ENCODE assay signal across 8 cellular contexts in the genomic region with DNA sequence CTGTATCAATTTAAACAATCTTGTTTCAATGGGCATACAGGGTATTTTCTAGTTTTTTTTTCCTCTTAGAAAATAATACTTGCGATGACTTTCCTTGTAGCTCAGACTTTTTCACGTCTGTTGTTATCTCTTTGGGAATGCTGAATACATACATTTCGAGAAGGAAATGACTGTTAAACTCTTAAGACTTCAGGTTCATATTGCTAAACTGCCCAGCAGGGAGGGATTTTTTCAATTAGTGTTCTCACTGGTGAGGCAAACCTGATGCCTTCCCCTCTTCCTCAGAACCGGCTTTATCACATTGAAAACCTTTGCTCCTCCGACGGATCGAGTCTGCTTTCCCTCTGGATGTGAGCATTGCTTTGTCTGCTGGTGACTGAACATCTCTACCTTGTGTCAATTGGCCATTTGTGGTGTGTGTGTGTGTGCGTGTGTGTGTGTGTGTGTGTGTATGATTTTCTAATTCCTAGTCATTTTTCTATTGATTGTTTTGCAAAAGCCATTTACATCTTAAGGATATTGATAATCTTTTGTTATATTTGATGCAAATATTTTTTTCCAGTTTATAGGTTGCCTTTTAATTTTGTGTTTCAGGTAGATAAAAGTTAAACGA. TPM values are rescaled to one million over a fixed set of nuclear protein-coding genes. Genes with fewer than 3 reads are reported as not detected.
A peak's percentile ranks its signal among the peaks of the same experiment; 100 is the strongest.
DNase-seq lines count a peak whose midpoint lies in the region; ATAC-seq and TF ChIP-seq lines count a peak whose summit lies in the region.

No MANE protein-coding gene starts in this region.

- peaks cover 26% of the 10 kb centered on the region for H4K20me1 ChIP-seq in HCT116 (ENCODE audit: insufficient read depth)

- DNase-seq in AG04449 (ENCODE audit: low read depth, low spot score), result no peak
- DNase-seq in HCT116 (ENCODE audit: low read depth, low spot score), result no peak
- no peak for DNase-seq in activated B cell treated with CpG ODN at 0.5 μM for 24 hours
- peak; percentile 87 for DNase-seq in fibroblast of the aortic adventitia (ENCODE audit: low read depth)
- no peak for DNase-seq in retinal pigment epithelial cell (ENCODE audit: low read depth)
- no peak for DNase-seq in stimulated activated CD8-positive, alpha-beta memory T cell treated with anti-CD3 and anti-CD28 coated beads, Interleukin-4, amount 100 ng/mL, for 48 hours

- H2AFZ ChIP-seq in HCT116 (ENCODE audit: low read depth, low read length, poor library complexity, severe bottlenecking), result no peak overlapping the region

- BruUV-seq in HCT116 (replicated peaks; lab: Mats Ljungman, UMichigan), result no TSS peak

- no peaks in the 10 kb centered on the region for H3K27me3 Mint-ChIP-seq in activated B cell treated with CpG ODN at 0.5 μM for 24 hours

- no peak overlapping the region for H3K9ac ChIP-seq in HCT116 (ENCODE audit: low read length)

- ATAC-seq in HCT116, result no peak
- ATAC-seq in activated B cell treated with CpG ODN at 0.5 μM for 24 hours (ENCODE audit: low read depth), result no peak
- no peak for ATAC-seq in HG03025 (IDR thresholded peaks at IDR 0.05; ENCODE audit: low FRiP score, unreplicated experiment)
- ATAC-seq in HG02763 (IDR thresholded peaks at IDR 0.05; ENCODE audit: unreplicated experiment), result no peak

- CTCF ChIA-PET in AG04449 (lab: Yijun Ruan, JAX), result interaction anchor here (1.3 kb wide), 1 partner anchor 13 kb away, joined by 3 read pairs; no protein-coding TSS in a partner anchor
- CTCF ChIA-PET in HCT116 (lab: Charles Lee), result no interaction called here
- CTCF ChIA-PET in activated B cell treated with CpG ODN at 0.5 μM for 24 hours (lab: Charles Lee), result interaction anchor here (1.5 kb wide), 1 partner anchor 12 kb away, joined by 3 read pairs; no protein-coding TSS in a partner anchor

- no peak for TF ChIP-seq CTCF in AG04449 (IDR thresholded peaks at IDR 0.05; ENCODE audit: insufficient read depth, low read length, missing control alignments)
- no peak for TF ChIP-seq CTCF in HCT116 (IDR thresholded peaks at IDR 0.05 in 2 of 3, conservative IDR thresholded peaks at IDR 0.05 in 1 of 3; ENCODE audit: borderline replicate concordance in 1 of 3, insufficient read depth in 1 of 3, low read depth in 2 of 3, low read length in 2 of 3)
- TF ChIP-seq CTCF in activated B cell treated with CpG ODN at 0.5 μM for 24 hours (IDR thresholded peaks at IDR 0.05), result no peak
- no peak for TF ChIP-seq CTCF in fibroblast of the aortic adventitia (IDR thresholded peaks at IDR 0.05; ENCODE audit: insufficient read depth, low read length)
- no peak for TF ChIP-seq CTCF in retinal pigment epithelial cell (conservative IDR thresholded peaks at IDR 0.05; ENCODE audit: low read depth, low read length)

- peaks cover 0 to 2% of the 10 kb centered on the region in 2 experiments; a peak in 1 of 4 replicates for H3K36me3 ChIP-seq in HCT116 (ENCODE audit: control insufficient read depth in 1 of 2, insufficient read depth in 2 of 2, low read length in 2 of 2)

- H3K4me3 ChIP-seq in AG04449 (ENCODE audit: low read depth, low read length), result peak overlapping the region; percentile 98
- no peak overlapping the region for H3K4me3 ChIP-seq in HCT116 (replicated peaks in 1 of 2; ENCODE audit: low read depth in 1 of 2, low read length in 2 of 2)
- H3K4me3 ChIP-seq in fibroblast of the aortic adventitia (ENCODE audit: low read depth, low read length), result peak overlapping the region; percentile 81
- peak overlapping the region; percentile 88 for H3K4me3 ChIP-seq in retinal pigment epithelial cell (ENCODE audit: low read length)

- intact Hi-C loops in HCT116 (cut with micrococcal nuclease), result no loop called here
- intact Hi-C loops in activated B cell treated with CpG ODN at 0.5 μM for 24 hours (cut with micrococcal nuclease), result no loop called here

- no peaks in the 10 kb centered on the region for H3K9me3 ChIP-seq in HCT116 (ENCODE audit: control insufficient read depth in 1 of 2, insufficient read depth in 1 of 2, low read depth in 1 of 2, low read length in 2 of 2)

- no peaks in the 10 kb centered on the region for H3K27me3 ChIP-seq in HCT116 (ENCODE audit: insufficient read depth, low read length)

- H3K79me2 ChIP-seq in HCT116 (ENCODE audit: insufficient read depth, low read length), result peaks cover 59% of the 10 kb centered on the region

- RAD21 ChIA-PET in HCT116 (lab: Charles Lee; ENCODE audit: low non-redundant PET in 1 of 2, low total read pairs in 2 of 2, uncharacterized antibody in 2 of 2, unreplicated experiment in 2 of 2), result no interaction called here

- H3K27ac Mint-ChIP-seq in activated B cell treated with CpG ODN at 0.5 μM for 24 hours, result peak overlapping the region; percentile 100

- H3K9me2 ChIP-seq in HCT116 (ENCODE audit: insufficient read depth), result no peaks in the 10 kb centered on the region

- TF ChIP-seq POLR2A in HCT116 (IDR thresholded peaks at IDR 0.05; ENCODE audit: borderline replicate concordance, extremely low read depth, insufficient read depth, insufficient read length), result peak; percentile 59

- POLR2A ChIA-PET in AG04449 (lab: Yijun Ruan, JAX) (interaction anchor here (0.7 to 19.6 kb wide), 3 partner anchors 9 to 74 kb away, joined by 3 to 664 read pairs (median 10); a partner anchor contains a TSS), HCT116 (lab: Charles Lee) (interaction anchor here (0.5 to 15.5 kb wide), 3 partner anchors 10 to 69 kb away, joined by 3 to 910 read pairs (median 10); a partner anchor contains a TSS), activated B cell treated with CpG ODN at 0.5 μM for 24 hours (lab: Charles Lee) (interaction anchor here (1.1 to 19.3 kb wide), 8 partner anchors 11 to 73 kb away, joined by 4 to 3752 read pairs (median 12); a partner anchor contains a TSS)

- H3K36me3 Mint-ChIP-seq in activated B cell treated with CpG ODN at 0.5 μM for 24 hours (ENCODE audit: low read depth), result peaks cover 43% of the 10 kb centered on the region

- H3K4me1 Mint-ChIP-seq in activated B cell treated with CpG ODN at 0.5 μM for 24 hours, result peaks cover 89% of the 10 kb centered on the region

- H3K4me1 ChIP-seq in HCT116 (ENCODE audit: control insufficient read depth in 1 of 2, insufficient read depth in 2 of 2, low read length in 2 of 2), result peaks cover 24 to 51% of the 10 kb centered on the region in 2 experiments

- no peak overlapping the region for H3K4me2 ChIP-seq in HCT116 (ENCODE audit: low read length)

- no peak for TF ChIP-seq RAD21 in HCT116 (IDR thresholded peaks at IDR 0.05; ENCODE audit: low read depth)

- H3K4me3 Mint-ChIP-seq in activated B cell treated with CpG ODN at 0.5 μM for 24 hours, result peak overlapping the region; percentile 78

- no peaks in the 10 kb centered on the region for H3K9me3 Mint-ChIP-seq in activated B cell treated with CpG ODN at 0.5 μM for 24 hours

- H3K27ac ChIP-seq in HCT116 (ENCODE audit: low read depth, low read length), result peak overlapping the region; percentile 100; the same call in 1 of the 2 replicates

TF ChIP-seq in HCT116, 20 proteins besides CTCF, POLR2A, EP300 and RAD21:
- TF ChIP-seq YY1 (IDR thresholded peaks at IDR 0.05; ENCODE audit: extremely low read depth, insufficient replicate concordance, low read depth, low read length) (no peak), SRF (IDR thresholded peaks at IDR 0.05; ENCODE audit: low read depth) (no peak)

RNA-seq across cellular contexts. Expression of a gene that starts 6.6 kb away (rescaled TPM):
- total RNA-seq in HCT116 (2021; ENCODE audit: unreplicated experiment) (564 TPM), activated B cell treated with CpG ODN at 0.5 μM for 24 hours (578 and 699 TPM in 2 replicates), fibroblast of the aortic adventitia (ENCODE audit: low replicate concordance) (527 and 883 TPM in 2 replicates)
- 181 and 274 TPM in 2 replicates for polyA plus RNA-seq in HCT116 (2012)

RNA-seq across cellular contexts. Expression of a gene that starts 42.7 kb away (rescaled TPM):
- total RNA-seq in HCT116 (2021; ENCODE audit: unreplicated experiment) (35.8 TPM), activated B cell treated with CpG ODN at 0.5 μM for 24 hours (68.6 and 70.6 TPM in 2 replicates), fibroblast of the aortic adventitia (ENCODE audit: low replicate concordance) (42.7 and 172 TPM in 2 replicates)
- polyA plus RNA-seq in HCT116 (2012), result 12.9 and 20.6 TPM in 2 replicates

RNA-seq across cellular contexts. Expression of a gene that starts 46.7 kb away (rescaled TPM):
- 3.9 TPM for total RNA-seq in HCT116 (2021; ENCODE audit: unreplicated experiment)
- 2.0 and 2.3 TPM in 2 replicates for polyA plus RNA-seq in HCT116 (2012)
- total RNA-seq in activated B cell treated with CpG ODN at 0.5 μM for 24 hours, result 11.4 and 12.3 TPM in 2 replicates
- 0.41 and 5.8 TPM in 2 replicates for total RNA-seq in fibroblast of the aortic adventitia (ENCODE audit: low replicate concordance)

Comparison
In these comparisons a context has a peak if more than half of its experiments do, and no peak if none do; other contexts are left out.
1. H3K4me3 ChIP-seq: peak in AG04449 (single experiment), fibroblast of the aortic adventitia (single experiment) and retinal pigment epithelial cell (single experiment); none in HCT116 (0 of 2).